1 cellular context compared by ENCODE assay signal in the genomic region with DNA sequence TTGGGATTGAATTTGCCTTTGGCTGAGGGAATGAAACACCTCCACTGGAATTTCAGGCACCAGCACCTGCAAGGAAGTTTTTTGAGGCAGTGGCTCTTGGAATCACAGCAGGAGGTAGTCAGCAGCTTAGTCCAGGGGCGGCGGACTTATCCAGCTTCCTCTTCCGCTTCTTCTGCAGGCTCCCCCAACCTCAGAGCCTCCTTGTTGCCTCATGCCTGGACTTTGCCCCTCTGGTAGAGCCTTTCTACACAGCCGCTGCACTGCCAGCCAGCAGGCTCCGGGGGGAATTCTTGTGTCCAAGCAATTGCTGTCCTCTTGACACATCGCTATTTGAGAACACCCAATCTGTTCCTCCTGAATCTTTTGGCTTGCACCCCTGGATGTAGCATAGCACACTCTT.
TF ChIP-seq lines count a peak whose summit lies in the region.

No MANE protein-coding gene starts in this region.

TF ChIP-seq in HepG2, 621 proteins besides CTCF, POLR2A, EP300 and RAD21 (continued from another document and continues in another):
- TF ChIP-seq, protein P1, sequence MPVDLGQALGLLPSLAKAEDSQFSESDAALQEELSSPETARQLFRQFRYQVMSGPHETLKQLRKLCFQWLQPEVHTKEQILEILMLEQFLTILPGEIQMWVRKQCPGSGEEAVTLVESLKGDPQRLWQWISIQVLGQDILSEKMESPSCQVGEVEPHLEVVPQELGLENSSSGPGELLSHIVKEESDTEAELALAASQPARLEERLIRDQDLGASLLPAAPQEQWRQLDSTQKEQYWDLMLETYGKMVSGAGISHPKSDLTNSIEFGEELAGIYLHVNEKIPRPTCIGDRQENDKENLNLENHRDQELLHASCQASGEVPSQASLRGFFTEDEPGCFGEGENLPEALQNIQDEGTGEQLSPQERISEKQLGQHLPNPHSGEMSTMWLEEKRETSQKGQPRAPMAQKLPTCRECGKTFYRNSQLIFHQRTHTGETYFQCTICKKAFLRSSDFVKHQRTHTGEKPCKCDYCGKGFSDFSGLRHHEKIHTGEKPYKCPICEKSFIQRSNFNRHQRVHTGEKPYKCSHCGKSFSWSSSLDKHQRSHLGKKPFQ (CRISPR knock-in tag; IDR thresholded peaks at IDR 0.05; ENCODE audit: insufficient replicate concordance): no peak
- TF ChIP-seq ZMYM2 (CRISPR knock-in tag; IDR thresholded peaks at IDR 0.05) (no peak), ZBTB21 (CRISPR knock-in tag; IDR thresholded peaks at IDR 0.05) (no peak), TBX2 (CRISPR knock-in tag; IDR thresholded peaks at IDR 0.05; ENCODE audit: borderline replicate concordance) (peak; percentile 73; the same call in 1 of the 2 replicates), ZNF451 (CRISPR knock-in tag; IDR thresholded peaks at IDR 0.05) (no peak), FOXC1 (CRISPR knock-in tag; IDR thresholded peaks at IDR 0.05; ENCODE audit: borderline replicate concordance) (peak; percentile 41), ZNF337 (CRISPR knock-in tag; IDR thresholded peaks at IDR 0.05; ENCODE audit: borderline replicate concordance, low read depth) (no peak), RBFOX2 (IDR thresholded peaks at IDR 0.05; ENCODE audit: low read depth, low read length) (no peak), ZSCAN21 (CRISPR knock-in tag; IDR thresholded peaks at IDR 0.05; ENCODE audit: borderline replicate concordance) (no peak), TSC22D2 (CRISPR knock-in tag; IDR thresholded peaks at IDR 0.05; ENCODE audit: borderline replicate concordance) (no peak), ELF3 (CRISPR knock-in tag; IDR thresholded peaks at IDR 0.05) (peak; percentile 92), PRMT3 (CRISPR knock-in tag; IDR thresholded peaks at IDR 0.05; ENCODE audit: borderline replicate concordance, low read depth) (no peak), LCORL (IDR thresholded peaks at IDR 0.05) (no peak), LCORL (CRISPR knock-in tag; IDR thresholded peaks at IDR 0.05) (peak; percentile 24; the same call in 1 of the 2 replicates), HDAC2 (CRISPR knock-in tag; IDR thresholded peaks at IDR 0.05) (peak; percentile 71; the same call in 1 of the 2 replicates), SP140L (CRISPR knock-in tag; IDR thresholded peaks at IDR 0.05; ENCODE audit: borderline replicate concordance) (no peak), NCOA1 (CRISPR knock-in tag; IDR thresholded peaks at IDR 0.05) (0 out of 2 replicates have a peak, but pooled peaks have one; percentile 24), GTF2F1 (IDR thresholded peaks at IDR 0.05; ENCODE audit: low read length) (no peak), KDM5A (IDR thresholded peaks at IDR 0.05; ENCODE audit: borderline replicate concordance, low read length) (no peak), XBP1 (CRISPR knock-in tag; IDR thresholded peaks at IDR 0.05) (no peak), PPARG (CRISPR knock-in tag; conservative IDR thresholded peaks at IDR 0.05) (no peak), HIVEP1 (CRISPR knock-in tag; IDR thresholded peaks at IDR 0.05) (no peak), ELF1 (CRISPR knock-in tag; IDR thresholded peaks at IDR 0.05) (peak; percentile 76)
- TF ChIP-seq, protein P2, sequence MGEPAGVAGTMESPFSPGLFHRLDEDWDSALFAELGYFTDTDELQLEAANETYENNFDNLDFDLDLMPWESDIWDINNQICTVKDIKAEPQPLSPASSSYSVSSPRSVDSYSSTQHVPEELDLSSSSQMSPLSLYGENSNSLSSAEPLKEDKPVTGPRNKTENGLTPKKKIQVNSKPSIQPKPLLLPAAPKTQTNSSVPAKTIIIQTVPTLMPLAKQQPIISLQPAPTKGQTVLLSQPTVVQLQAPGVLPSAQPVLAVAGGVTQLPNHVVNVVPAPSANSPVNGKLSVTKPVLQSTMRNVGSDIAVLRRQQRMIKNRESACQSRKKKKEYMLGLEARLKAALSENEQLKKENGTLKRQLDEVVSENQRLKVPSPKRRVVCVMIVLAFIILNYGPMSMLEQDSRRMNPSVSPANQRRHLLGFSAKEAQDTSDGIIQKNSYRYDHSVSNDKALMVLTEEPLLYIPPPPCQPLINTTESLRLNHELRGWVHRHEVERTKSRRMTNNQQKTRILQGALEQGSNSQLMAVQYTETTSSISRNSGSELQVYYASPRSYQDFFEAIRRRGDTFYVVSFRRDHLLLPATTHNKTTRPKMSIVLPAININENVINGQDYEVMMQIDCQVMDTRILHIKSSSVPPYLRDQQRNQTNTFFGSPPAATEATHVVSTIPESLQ (CRISPR knock-in tag; conservative IDR thresholded peaks at IDR 0.05): no peak
- TF ChIP-seq, protein P3, sequence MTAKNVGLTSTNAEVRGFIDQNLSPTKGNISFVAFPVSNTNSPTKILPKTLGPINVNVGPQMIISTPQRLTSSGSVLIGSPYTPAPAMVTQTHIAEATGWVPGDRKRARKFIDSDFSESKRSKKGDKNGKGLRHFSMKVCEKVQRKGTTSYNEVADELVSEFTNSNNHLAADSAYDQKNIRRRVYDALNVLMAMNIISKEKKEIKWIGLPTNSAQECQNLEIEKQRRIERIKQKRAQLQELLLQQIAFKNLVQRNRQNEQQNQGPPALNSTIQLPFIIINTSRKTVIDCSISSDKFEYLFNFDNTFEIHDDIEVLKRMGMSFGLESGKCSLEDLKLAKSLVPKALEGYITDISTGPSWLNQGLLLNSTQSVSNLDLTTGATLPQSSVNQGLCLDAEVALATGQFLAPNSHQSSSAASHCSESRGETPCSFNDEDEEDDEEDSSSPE (CRISPR knock-in tag; IDR thresholded peaks at IDR 0.05): no peak
- TF ChIP-seq, protein P4, sequence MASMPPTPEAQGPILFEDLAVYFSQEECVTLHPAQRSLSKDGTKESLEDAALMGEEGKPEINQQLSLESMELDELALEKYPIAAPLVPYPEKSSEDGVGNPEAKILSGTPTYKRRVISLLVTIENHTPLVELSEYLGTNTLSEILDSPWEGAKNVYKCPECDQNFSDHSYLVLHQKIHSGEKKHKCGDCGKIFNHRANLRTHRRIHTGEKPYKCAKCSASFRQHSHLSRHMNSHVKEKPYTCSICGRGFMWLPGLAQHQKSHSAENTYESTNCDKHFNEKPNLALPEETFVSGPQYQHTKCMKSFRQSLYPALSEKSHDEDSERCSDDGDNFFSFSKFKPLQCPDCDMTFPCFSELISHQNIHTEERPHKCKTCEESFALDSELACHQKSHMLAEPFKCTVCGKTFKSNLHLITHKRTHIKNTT (CRISPR knock-in tag; IDR thresholded peaks at IDR 0.05): no peak
- TF ChIP-seq, protein P5, sequence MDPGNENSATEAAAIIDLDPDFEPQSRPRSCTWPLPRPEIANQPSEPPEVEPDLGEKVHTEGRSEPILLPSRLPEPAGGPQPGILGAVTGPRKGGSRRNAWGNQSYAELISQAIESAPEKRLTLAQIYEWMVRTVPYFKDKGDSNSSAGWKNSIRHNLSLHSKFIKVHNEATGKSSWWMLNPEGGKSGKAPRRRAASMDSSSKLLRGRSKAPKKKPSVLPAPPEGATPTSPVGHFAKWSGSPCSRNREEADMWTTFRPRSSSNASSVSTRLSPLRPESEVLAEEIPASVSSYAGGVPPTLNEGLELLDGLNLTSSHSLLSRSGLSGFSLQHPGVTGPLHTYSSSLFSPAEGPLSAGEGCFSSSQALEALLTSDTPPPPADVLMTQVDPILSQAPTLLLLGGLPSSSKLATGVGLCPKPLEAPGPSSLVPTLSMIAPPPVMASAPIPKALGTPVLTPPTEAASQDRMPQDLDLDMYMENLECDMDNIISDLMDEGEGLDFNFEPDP (CRISPR knock-in tag; conservative IDR thresholded peaks at IDR 0.05): no peak
- TF ChIP-seq, protein P6, sequence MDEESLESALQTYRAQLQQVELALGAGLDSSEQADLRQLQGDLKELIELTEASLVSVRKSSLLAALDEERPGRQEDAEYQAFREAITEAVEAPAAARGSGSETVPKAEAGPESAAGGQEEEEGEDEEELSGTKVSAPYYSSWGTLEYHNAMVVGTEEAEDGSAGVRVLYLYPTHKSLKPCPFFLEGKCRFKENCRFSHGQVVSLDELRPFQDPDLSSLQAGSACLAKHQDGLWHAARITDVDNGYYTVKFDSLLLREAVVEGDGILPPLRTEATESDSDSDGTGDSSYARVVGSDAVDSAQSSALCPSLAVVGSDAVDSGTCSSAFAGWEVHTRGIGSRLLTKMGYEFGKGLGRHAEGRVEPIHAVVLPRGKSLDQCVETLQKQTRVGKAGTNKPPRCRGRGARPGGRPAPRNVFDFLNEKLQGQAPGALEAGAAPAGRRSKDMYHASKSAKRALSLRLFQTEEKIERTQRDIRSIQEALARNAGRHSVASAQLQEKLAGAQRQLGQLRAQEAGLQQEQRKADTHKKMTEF (CRISPR knock-in tag; IDR thresholded peaks at IDR 0.05): peak; percentile 47; the same call in 1 of the 2 replicates
- TF ChIP-seq, protein P7, sequence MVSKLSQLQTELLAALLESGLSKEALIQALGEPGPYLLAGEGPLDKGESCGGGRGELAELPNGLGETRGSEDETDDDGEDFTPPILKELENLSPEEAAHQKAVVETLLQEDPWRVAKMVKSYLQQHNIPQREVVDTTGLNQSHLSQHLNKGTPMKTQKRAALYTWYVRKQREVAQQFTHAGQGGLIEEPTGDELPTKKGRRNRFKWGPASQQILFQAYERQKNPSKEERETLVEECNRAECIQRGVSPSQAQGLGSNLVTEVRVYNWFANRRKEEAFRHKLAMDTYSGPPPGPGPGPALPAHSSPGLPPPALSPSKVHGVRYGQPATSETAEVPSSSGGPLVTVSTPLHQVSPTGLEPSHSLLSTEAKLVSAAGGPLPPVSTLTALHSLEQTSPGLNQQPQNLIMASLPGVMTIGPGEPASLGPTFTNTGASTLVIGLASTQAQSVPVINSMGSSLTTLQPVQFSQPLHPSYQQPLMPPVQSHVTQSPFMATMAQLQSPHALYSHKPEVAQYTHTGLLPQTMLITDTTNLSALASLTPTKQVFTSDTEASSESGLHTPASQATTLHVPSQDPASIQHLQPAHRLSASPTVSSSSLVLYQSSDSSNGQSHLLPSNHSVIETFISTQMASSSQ (IDR thresholded peaks at IDR 0.05; ENCODE audit: low read depth): no peak
- TF ChIP-seq, protein P7 (CRISPR knock-in tag; IDR thresholded peaks at IDR 0.05; ENCODE audit: borderline replicate concordance): peak; percentile 17; the same call in 1 of the 2 replicates
- TF ChIP-seq, protein P8, sequence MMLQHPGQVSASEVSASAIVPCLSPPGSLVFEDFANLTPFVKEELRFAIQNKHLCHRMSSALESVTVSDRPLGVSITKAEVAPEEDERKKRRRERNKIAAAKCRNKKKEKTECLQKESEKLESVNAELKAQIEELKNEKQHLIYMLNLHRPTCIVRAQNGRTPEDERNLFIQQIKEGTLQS (CRISPR knock-in tag; IDR thresholded peaks at IDR 0.05): peak; percentile 85
- TF ChIP-seq, protein P9, sequence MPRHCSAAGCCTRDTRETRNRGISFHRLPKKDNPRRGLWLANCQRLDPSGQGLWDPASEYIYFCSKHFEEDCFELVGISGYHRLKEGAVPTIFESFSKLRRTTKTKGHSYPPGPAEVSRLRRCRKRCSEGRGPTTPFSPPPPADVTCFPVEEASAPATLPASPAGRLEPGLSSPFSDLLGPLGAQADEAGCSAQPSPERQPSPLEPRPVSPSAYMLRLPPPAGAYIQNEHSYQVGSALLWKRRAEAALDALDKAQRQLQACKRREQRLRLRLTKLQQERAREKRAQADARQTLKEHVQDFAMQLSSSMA (CRISPR knock-in tag; IDR thresholded peaks at IDR 0.05): no peak
- TF ChIP-seq, protein P10, sequence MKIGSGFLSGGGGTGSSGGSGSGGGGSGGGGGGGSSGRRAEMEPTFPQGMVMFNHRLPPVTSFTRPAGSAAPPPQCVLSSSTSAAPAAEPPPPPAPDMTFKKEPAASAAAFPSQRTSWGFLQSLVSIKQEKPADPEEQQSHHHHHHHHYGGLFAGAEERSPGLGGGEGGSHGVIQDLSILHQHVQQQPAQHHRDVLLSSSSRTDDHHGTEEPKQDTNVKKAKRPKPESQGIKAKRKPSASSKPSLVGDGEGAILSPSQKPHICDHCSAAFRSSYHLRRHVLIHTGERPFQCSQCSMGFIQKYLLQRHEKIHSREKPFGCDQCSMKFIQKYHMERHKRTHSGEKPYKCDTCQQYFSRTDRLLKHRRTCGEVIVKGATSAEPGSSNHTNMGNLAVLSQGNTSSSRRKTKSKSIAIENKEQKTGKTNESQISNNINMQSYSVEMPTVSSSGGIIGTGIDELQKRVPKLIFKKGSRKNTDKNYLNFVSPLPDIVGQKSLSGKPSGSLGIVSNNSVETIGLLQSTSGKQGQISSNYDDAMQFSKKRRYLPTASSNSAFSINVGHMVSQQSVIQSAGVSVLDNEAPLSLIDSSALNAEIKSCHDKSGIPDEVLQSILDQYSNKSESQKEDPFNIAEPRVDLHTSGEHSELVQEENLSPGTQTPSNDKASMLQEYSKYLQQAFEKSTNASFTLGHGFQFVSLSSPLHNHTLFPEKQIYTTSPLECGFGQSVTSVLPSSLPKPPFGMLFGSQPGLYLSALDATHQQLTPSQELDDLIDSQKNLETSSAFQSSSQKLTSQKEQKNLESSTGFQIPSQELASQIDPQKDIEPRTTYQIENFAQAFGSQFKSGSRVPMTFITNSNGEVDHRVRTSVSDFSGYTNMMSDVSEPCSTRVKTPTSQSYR (CRISPR knock-in tag; IDR thresholded peaks at IDR 0.05; ENCODE audit: borderline replicate concordance): 0 out of 2 replicates have a peak, but pooled peaks have one; percentile 49
- TF ChIP-seq, protein P11, sequence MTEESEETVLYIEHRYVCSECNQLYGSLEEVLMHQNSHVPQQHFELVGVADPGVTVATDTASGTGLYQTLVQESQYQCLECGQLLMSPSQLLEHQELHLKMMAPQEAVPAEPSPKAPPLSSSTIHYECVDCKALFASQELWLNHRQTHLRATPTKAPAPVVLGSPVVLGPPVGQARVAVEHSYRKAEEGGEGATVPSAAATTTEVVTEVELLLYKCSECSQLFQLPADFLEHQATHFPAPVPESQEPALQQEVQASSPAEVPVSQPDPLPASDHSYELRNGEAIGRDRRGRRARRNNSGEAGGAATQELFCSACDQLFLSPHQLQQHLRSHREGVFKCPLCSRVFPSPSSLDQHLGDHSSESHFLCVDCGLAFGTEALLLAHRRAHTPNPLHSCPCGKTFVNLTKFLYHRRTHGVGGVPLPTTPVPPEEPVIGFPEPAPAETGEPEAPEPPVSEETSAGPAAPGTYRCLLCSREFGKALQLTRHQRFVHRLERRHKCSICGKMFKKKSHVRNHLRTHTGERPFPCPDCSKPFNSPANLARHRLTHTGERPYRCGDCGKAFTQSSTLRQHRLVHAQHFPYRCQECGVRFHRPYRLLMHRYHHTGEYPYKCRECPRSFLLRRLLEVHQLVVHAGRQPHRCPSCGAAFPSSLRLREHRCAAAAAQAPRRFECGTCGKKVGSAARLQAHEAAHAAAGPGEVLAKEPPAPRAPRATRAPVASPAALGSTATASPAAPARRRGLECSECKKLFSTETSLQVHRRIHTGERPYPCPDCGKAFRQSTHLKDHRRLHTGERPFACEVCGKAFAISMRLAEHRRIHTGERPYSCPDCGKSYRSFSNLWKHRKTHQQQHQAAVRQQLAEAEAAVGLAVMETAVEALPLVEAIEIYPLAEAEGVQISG (CRISPR knock-in tag; IDR thresholded peaks at IDR 0.05): peak; percentile 66
